18 cellular contexts compared by ENCODE assay signal in the genomic region with DNA sequence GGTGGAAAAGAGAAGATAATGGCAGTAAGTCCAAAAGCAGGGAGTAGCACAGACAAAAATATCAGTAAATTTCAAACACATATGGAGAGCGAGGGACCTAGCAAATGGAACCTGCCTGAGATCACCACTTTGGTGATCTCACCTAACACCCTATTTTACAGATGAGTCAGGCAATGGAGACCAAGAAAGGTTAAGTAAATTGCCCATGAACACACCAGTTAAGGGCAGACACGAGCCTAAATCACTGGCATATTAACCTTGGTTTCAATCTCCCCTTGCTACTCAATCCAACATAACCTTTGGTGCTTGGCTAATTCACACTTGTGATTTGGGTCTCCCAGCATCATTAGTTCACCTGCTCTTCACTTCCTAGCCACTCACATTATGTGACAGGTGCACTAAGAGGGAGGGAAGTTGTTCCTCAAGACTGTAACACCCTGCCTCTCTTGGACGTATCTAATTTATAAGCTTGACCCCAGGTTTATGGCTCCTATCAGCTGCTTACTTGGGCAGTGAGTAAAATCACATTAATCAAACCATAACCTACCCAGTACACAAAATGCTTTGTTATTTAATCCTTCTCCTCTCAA.
"Had no signal": no experiment of that assay in that cellular context is flagged by ENCODE, and none has a peak within 500 bp of the region (broad histone marks: within the 10 kb centered on the region; RNA-seq: fewer than 3 reads in every experiment).

No MANE protein-coding gene starts in this region.

- H3K4me3 ChIP-seq: ascending aorta, cardiac muscle cell, gastroesophageal sphincter, prostate gland, sigmoid colon had no signal

- DNase-seq: activated CD4-positive, alpha-beta memory T cell treated with anti-CD3 and anti-CD28 coated beads for 36 hours; activated CD4-positive, alpha-beta T cell treated with anti-CD3 and anti-CD28 coated beads for 1 hour; activated T-cell treated with anti-CD3 and anti-CD28 coated beads, Interleukin-2, amount 50 U/mL, for 48 hours; hippocampal formation; left colon; mesendoderm; occipital lobe; sigmoid colon; stimulated activated CD4-positive, alpha-beta T cell treated with anti-CD3 and anti-CD28 coated beads, Interleukin-12 subunit alpha, Interleukin-12 subunit beta, amount 100 ng/mL, for 4 hours; stimulated activated naive CD4-positive, alpha-beta T cell treated with Interleukin-2 at 50 U/mL for 16 hours had no signal

- H3K36me3 ChIP-seq: ascending aorta, cardiac muscle cell, gastroesophageal sphincter, prostate gland, sigmoid colon had no signal

- H3K36me3 Mint-ChIP-seq: activated CD4-positive, alpha-beta memory T cell treated with anti-CD3 and anti-CD28 coated beads for 36 hours had no signal

- H3K27ac Mint-ChIP-seq: activated CD4-positive, alpha-beta memory T cell treated with anti-CD3 and anti-CD28 coated beads for 36 hours; nephron; T-helper 1 cell treated with Interleukin-12 subunit alpha and Interleukin-12 subunit beta and Interleukin-4 antibody, amounts not matched to agents 30 μg/mL and 1 μg/mL, for 36 hours had no signal

- FAIRE-seq: colon, TTC549 had no signal

- H3K4me3 Mint-ChIP-seq: activated CD4-positive, alpha-beta memory T cell treated with anti-CD3 and anti-CD28 coated beads for 36 hours; nephron; T-helper 1 cell treated with Interleukin-12 subunit alpha and Interleukin-12 subunit beta and Interleukin-4 antibody, amounts not matched to agents 30 μg/mL and 1 μg/mL, for 36 hours had no signal

- H3K9me3 ChIP-seq: ascending aorta, gastroesophageal sphincter, prostate gland, sigmoid colon had no signal

- H3K27ac ChIP-seq: ascending aorta, cardiac muscle cell, sigmoid colon had no signal

- ATAC-seq: gastroesophageal sphincter, left colon had no signal

- H3K27me3 ChIP-seq: ascending aorta, cardiac muscle cell, gastroesophageal sphincter, sigmoid colon had no signal

- H3K9me3 Mint-ChIP-seq: activated CD4-positive, alpha-beta memory T cell treated with anti-CD3 and anti-CD28 coated beads for 36 hours; nephron; T-helper 1 cell treated with Interleukin-12 subunit alpha and Interleukin-12 subunit beta and Interleukin-4 antibody, amounts not matched to agents 30 μg/mL and 1 μg/mL, for 36 hours had no signal
